ENCODE assay signal across 8 cellular contexts in genomic region chr1:207848234-207848633, GRCh38.
DNase-seq lines count a peak whose midpoint lies in the region; ATAC-seq and TF ChIP-seq lines count a peak whose summit lies in the region.

No MANE protein-coding gene starts in this region.

- no peaks in the 10 kb centered on the region for H3K36me3 ChIP-seq in transverse colon

- no peak for TF ChIP-seq POLR2A in transverse colon (IDR thresholded peaks at IDR 0.05)

- TF ChIP-seq EP300 in transverse colon (IDR thresholded peaks at IDR 0.05; ENCODE audit: low read depth), result no peak

- no peak overlapping the region for H3K4me3 ChIP-seq in transverse colon

- WGBS in transverse colon (ENCODE audit: low coverage in 1 of 2), 2 donors, result 27 to 40% methylated on average over 3 to 5 of the region's 5 CpGs

- intact Hi-C loops in transverse colon (cut with DNase I; ENCODE audit: low total_unique reads), result no loop called here

- peak overlapping the region; percentile 76 to 82 (median 79) for H3K27ac ChIP-seq in transverse colon

- TF ChIP-seq CTCF in transverse colon (IDR thresholded peaks at IDR 0.05), result no peak

- H3K9me3 ChIP-seq in transverse colon, result no peaks in the 10 kb centered on the region

- ATAC-seq in left lobe of liver (peak; percentile 82), GM18502 (IDR thresholded peaks at IDR 0.05; ENCODE audit: poor library complexity, unreplicated experiment) (no peak)

- in situ Hi-C loops in transverse colon (cut with MboI; ENCODE audit: low pct_ligation_motif_present in 1 of 4, low pct_unique_long_range_greater_than_20kb in 1 of 4, low sequenced_read_pairs in 3 of 4), result no loop called here

- peak; percentile 78 for DNase-seq in activated effector memory CD4-positive, alpha-beta T cell treated with anti-CD3 and anti-CD28 coated beads, Interleukin-2, amount 50 U/mL, for 16 hours
- no peak for DNase-seq in activated effector memory CD4-positive, alpha-beta T cell treated with Interleukin-2 at 50 U/mL for 16 hours
- DNase-seq in NCI-H2196 treated with DMSO at 0.1 percent for 48 hours (lab: John Stamatoyannopoulos, UW; ENCODE audit: unreplicated experiment), result peak; percentile 42
- peak; percentile 64 for DNase-seq in amniotic epithelial cell (ENCODE audit: low read depth)
- DNase-seq in left lobe of liver (ENCODE audit: low spot score), result no peak
- DNase-seq in transverse colon, result peak; percentile 86
- no peak for DNase-seq in cortex of kidney (lab: John Stamatoyannopoulos, UW)

- H3K4me1 ChIP-seq in transverse colon, result peaks cover 18 to 68% (median 42%) of the 10 kb centered on the region in 4 donors

- no peaks in the 10 kb centered on the region for H3K27me3 ChIP-seq in transverse colon

Comparison
In these comparisons a context has a peak if more than half of its experiments do, and no peak if none do; other contexts are left out.
1. DNase-seq: peak in activated effector memory CD4-positive, alpha-beta T cell treated with anti-CD3 and anti-CD28 coated beads, Interleukin-2, amount 50 U/mL, for 16 hours (single experiment), NCI-H2196 treated with DMSO at 0.1 percent for 48 hours (single experiment), amniotic epithelial cell (single experiment) and transverse colon (single experiment); none in activated effector memory CD4-positive, alpha-beta T cell treated with Interleukin-2 at 50 U/mL for 16 hours (single experiment), left lobe of liver (single experiment) and cortex of kidney (single experiment).